ENCODE assay signal across 9 cellular contexts in the genomic region with DNA sequence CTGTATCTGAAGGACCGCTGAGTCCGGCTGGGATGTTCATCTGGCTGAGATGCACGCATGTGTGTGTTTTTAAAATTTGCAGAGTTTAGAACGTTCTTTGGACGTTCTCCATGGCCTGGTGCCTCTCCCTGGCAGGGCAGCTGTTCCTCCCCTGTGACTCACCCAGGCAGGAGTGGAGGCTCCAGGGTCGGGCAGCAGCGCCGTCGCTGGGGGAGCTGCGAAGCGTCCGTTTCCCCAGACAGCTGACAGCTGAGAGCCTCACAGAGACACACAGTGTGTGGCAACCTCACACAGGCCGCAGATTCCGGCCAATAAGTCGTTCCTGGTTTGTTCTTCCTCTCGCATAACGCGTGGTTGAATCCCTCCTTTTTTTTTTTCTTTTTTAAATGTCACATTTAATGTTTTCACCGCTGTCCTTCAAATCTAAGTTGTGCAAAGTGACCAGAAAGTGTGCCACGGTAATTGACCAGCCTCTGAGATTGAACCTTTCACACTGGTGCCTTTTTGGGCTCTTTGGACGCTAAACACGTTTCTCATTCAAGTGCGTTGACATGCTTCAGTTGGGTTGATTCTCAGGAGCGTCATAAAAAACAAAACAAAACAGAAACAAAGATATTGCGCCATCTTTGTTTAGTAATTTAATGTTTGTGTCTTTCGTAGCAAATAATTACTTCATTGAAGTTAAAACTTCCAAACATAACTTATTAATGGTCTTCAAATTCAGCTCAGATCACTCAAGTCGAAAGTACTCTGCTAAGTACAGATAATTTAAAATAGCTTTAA.
DNase-seq lines count a peak whose midpoint lies in the region; ATAC-seq and TF ChIP-seq lines count a peak whose summit lies in the region.
"Had no signal": no experiment of that assay in that cellular context is flagged by ENCODE, and none has a peak within 500 bp of the region (broad histone marks: within the 10 kb centered on the region; RNA-seq: fewer than 3 reads in every experiment).

No MANE protein-coding gene starts in this region.

- H3K27me3 ChIP-seq in lung (ENCODE audit: control insufficient read depth, insufficient read depth) = no peaks in the 10 kb centered on the region
- no peaks in the 10 kb centered on the region for H3K27me3 ChIP-seq in uterus

- ATAC-seq in lung (ENCODE audit: insufficient read depth, low FRiP score) (peak; percentile 81), HG02840 (IDR thresholded peaks at IDR 0.05; ENCODE audit: low FRiP score, unreplicated experiment) (no peak)
- ATAC-seq in stimulated activated naive CD8-positive, alpha-beta T cell treated with anti-CD3 and anti-CD28 coated beads, Interleukin-15, amount 100 ng/mL, for 72 hours = no peak

- TF ChIP-seq CTCF in lung (IDR thresholded peaks at IDR 0.05; ENCODE audit: control extremely low read depth, extremely low read depth) (no peak), uterus (IDR thresholded peaks at IDR 0.05) (peak; percentile 24 to 60 (median 50))

- no peaks in the 10 kb centered on the region for H3K4me1 Mint-ChIP-seq in stimulated activated naive CD8-positive, alpha-beta T cell treated with anti-CD3 and anti-CD28 coated beads, Interleukin-15, amount 100 ng/mL, for 72 hours

- no peaks in the 10 kb centered on the region for H3K9me3 Mint-ChIP-seq in stimulated activated naive CD8-positive, alpha-beta T cell treated with anti-CD3 and anti-CD28 coated beads, Interleukin-15, amount 100 ng/mL, for 72 hours

- 74 to 81% methylated on average over 27 of the region's 27 CpGs for WGBS in lung, 2 donors

- H3K27ac ChIP-seq in cingulate gyrus (ENCODE audit: low read depth, low read length) (peak overlapping the region; percentile 69), lung (ENCODE audit: low read depth in 1 of 2, low read length in 1 of 2) (no peak overlapping the region), uterus (peak overlapping the region; percentile 74 to 75)

- no peaks in the 10 kb centered on the region for H3K27me3 Mint-ChIP-seq in stimulated activated naive CD8-positive, alpha-beta T cell treated with anti-CD3 and anti-CD28 coated beads, Interleukin-15, amount 100 ng/mL, for 72 hours

- TF ChIP-seq POLR2A in uterus (IDR thresholded peaks at IDR 0.05) = no peak

- peaks cover 2 to 4% of the 10 kb centered on the region in 2 donors for H3K36me3 ChIP-seq in lung (ENCODE audit: control insufficient read depth in 2 of 2, insufficient read depth in 2 of 2, low read length in 2 of 2)
- H3K36me3 ChIP-seq in uterus = no peaks in the 10 kb centered on the region
- H3K36me3 ChIP-seq: HAP-1 had no signal

- H3K27ac Mint-ChIP-seq in stimulated activated naive CD8-positive, alpha-beta T cell treated with anti-CD3 and anti-CD28 coated beads, Interleukin-15, amount 100 ng/mL, for 72 hours = peak overlapping the region in 1 of 2 donors; percentile 48

- intact Hi-C loops in uterus (cut with DNase I; ENCODE audit: low total_unique reads) = no loop called here

- H3K4me3 Mint-ChIP-seq in stimulated activated naive CD8-positive, alpha-beta T cell treated with anti-CD3 and anti-CD28 coated beads, Interleukin-15, amount 100 ng/mL, for 72 hours = no peak overlapping the region

- no peaks in the 10 kb centered on the region for H3K4me1 ChIP-seq in lung (ENCODE audit: control insufficient read depth in 2 of 2, insufficient read depth in 2 of 2, low read length in 2 of 2)
- no peaks in the 10 kb centered on the region for H3K4me1 ChIP-seq in uterus
- H3K4me1 ChIP-seq: HAP-1 had no signal

- peak; percentile 13 to 26 for DNase-seq in NCI-H187 (lab: John Stamatoyannopoulos, UW)
- DNase-seq in NCI-H187 treated with DMSO at 0.1 percent for 48 hours (lab: John Stamatoyannopoulos, UW) = no peak
- peak; percentile 53 for DNase-seq in lung (ENCODE audit: low spot score)
- peak; percentile 88 to 91 for DNase-seq in uterus
- no peak for DNase-seq in activated naive CD4-positive, alpha-beta T cell (lab: John Stamatoyannopoulos, UW)
- no peak for DNase-seq in stimulated activated naive CD8-positive, alpha-beta T cell treated with anti-CD3 and anti-CD28 coated beads, Interleukin-15, amount 100 ng/mL, for 72 hours

- H3K4me3 ChIP-seq in lung (no peak overlapping the region), uterus (no peak overlapping the region)
- H3K4me3 ChIP-seq: HAP-1 had no signal

- peaks cover 0 to 2% of the 10 kb centered on the region in 2 donors for H3K9me3 ChIP-seq in lung (ENCODE audit: control insufficient read depth in 2 of 2, insufficient read depth in 1 of 2, low read length in 1 of 2)
- no peaks in the 10 kb centered on the region for H3K9me3 ChIP-seq in uterus
- H3K9me3 ChIP-seq: HAP-1 had no signal

Comparison
In these comparisons a context has a peak if more than half of its experiments do, and no peak if none do; other contexts are left out.
1. DNase-seq: peak in NCI-H187 (2 of 2), lung (single experiment) and uterus (2 of 2); none in NCI-H187 treated with DMSO at 0.1 percent for 48 hours (single experiment), activated naive CD4-positive, alpha-beta T cell (0 of 4) and stimulated activated naive CD8-positive, alpha-beta T cell treated with anti-CD3 and anti-CD28 coated beads, Interleukin-15, amount 100 ng/mL, for 72 hours (0 of 2).
2. H3K27ac ChIP-seq: peak in cingulate gyrus (single experiment) and uterus (2 of 2); none in lung (0 of 2).